8 cellular contexts compared by ENCODE assay signal in genomic region chr2:89246620-89247019, GRCh38.
A peak's percentile ranks its signal among the peaks of the same experiment; 100 is the strongest.
DNase-seq lines count a peak whose midpoint lies in the region; ATAC-seq and TF ChIP-seq lines count a peak whose summit lies in the region.
"Not testable (repeated sequence)": the region's sequence is repeated elsewhere in the genome, so short reads cannot be mapped to it uniquely, and the experiment has no call there.

No MANE protein-coding gene starts in this region.

- intact Hi-C loops in PC-3 (cut with micrococcal nuclease), result not testable (repeated sequence)

- not testable (repeated sequence) for H3K36me3 ChIP-seq in PC-3 (ENCODE audit: low read depth, low read length)

- CTCF ChIA-PET in PC-3 (lab: Charles Lee), result not testable (repeated sequence)

- H3K9ac ChIP-seq in PC-3 (ENCODE audit: low read length), result not testable (repeated sequence)

- not testable (repeated sequence) for H3F3A ChIP-seq in PC-3 (ENCODE audit: low read length, unreplicated experiment)

- not testable (repeated sequence) for H3K9me2 ChIP-seq in PC-3 (replicated peaks; ENCODE audit: low read length)

- not testable (repeated sequence) for H3K36me3 Mint-ChIP-seq in memory B cell; stimulated activated naive B cell treated with anti-CD40 and anti-IgM and Interleukin-4, amounts not matched to agents 10 μg/mL and 1 μg/mL and 100 μg/mL, for 72 hours

- not testable (repeated sequence) for ATAC-seq in PC-3; memory B cell (ENCODE audit: low read depth); stimulated activated naive B cell treated with anti-CD40 and anti-IgM and Interleukin-4, amounts not matched to agents 10 μg/mL and 1 μg/mL and 100 μg/mL, for 72 hours (replicated peaks)

- H3K4me3 Mint-ChIP-seq in memory B cell, result peak overlapping the region; percentile 18
- H3K4me3 Mint-ChIP-seq in stimulated activated naive B cell treated with anti-CD40 and anti-IgM and Interleukin-4, amounts not matched to agents 10 μg/mL and 1 μg/mL and 100 μg/mL, for 72 hours, result peak overlapping the region in 1 of 2 donors; percentile 12

- not testable (repeated sequence) for H3K27ac ChIP-seq in PC-3 (ENCODE audit: low read length)

- H3K4me2 ChIP-seq in PC-3 (ENCODE audit: low read length), result not testable (repeated sequence)

- POLR2A ChIA-PET in PC-3 (lab: Charles Lee; ENCODE audit: unreplicated experiment), result not testable (repeated sequence)

- H3K79me2 ChIP-seq in PC-3 (ENCODE audit: low read length), result not testable (repeated sequence)

- not testable (repeated sequence) for BruUV-seq in PC-3 (replicated peaks; lab: Mats Ljungman, UMichigan)

- not testable (repeated sequence) for H3K9me3 Mint-ChIP-seq in memory B cell; stimulated activated naive B cell treated with anti-CD40 and anti-IgM and Interleukin-4, amounts not matched to agents 10 μg/mL and 1 μg/mL and 100 μg/mL, for 72 hours

- peak; percentile 12 for DNase-seq in AG08395 (ENCODE audit: low spot score)
- peak; percentile 58 for DNase-seq in EH (ENCODE audit: low read depth)
- peak; percentile 8 for DNase-seq in HS-5 (ENCODE audit: low read depth)
- peak; percentile 6 for DNase-seq in PC-3
- peak; percentile 14 for DNase-seq in astrocyte of the spinal cord (ENCODE audit: low read depth, low spot score)
- DNase-seq in fibroblast of gingiva (ENCODE audit: low read depth), result peak; percentile 38
- not testable (repeated sequence) for DNase-seq in memory B cell (ENCODE audit: low spot score in 2 of 2); stimulated activated naive B cell treated with anti-CD40 and anti-IgM and Interleukin-4, amounts not matched to agents 10 μg/mL and 1 μg/mL and 100 μg/mL, for 72 hours

- not testable (repeated sequence) for H3K27me3 Mint-ChIP-seq in memory B cell; stimulated activated naive B cell treated with anti-CD40 and anti-IgM and Interleukin-4, amounts not matched to agents 10 μg/mL and 1 μg/mL and 100 μg/mL, for 72 hours

- not testable (repeated sequence) for H3K4me3 ChIP-seq in PC-3 (ENCODE audit: low read length); astrocyte of the spinal cord (ENCODE audit: low read depth, low read length)

- peaks cover 18% of the 10 kb centered on the region for H3K4me1 Mint-ChIP-seq in memory B cell
- H3K4me1 Mint-ChIP-seq in stimulated activated naive B cell treated with anti-CD40 and anti-IgM and Interleukin-4, amounts not matched to agents 10 μg/mL and 1 μg/mL and 100 μg/mL, for 72 hours, result peaks cover 13 to 19% of the 10 kb centered on the region in 2 donors

- H3K4me1 ChIP-seq in PC-3 (ENCODE audit: insufficient read depth, low read length), result not testable (repeated sequence)

- peak overlapping the region; percentile 68 for H3K27ac Mint-ChIP-seq in memory B cell
- H3K27ac Mint-ChIP-seq in stimulated activated naive B cell treated with anti-CD40 and anti-IgM and Interleukin-4, amounts not matched to agents 10 μg/mL and 1 μg/mL and 100 μg/mL, for 72 hours, result peak overlapping the region; percentile 37

- not testable (repeated sequence) for H3K27me3 ChIP-seq in PC-3 (ENCODE audit: low read length)

- not testable (repeated sequence) for TF ChIP-seq CTCF in PC-3 (conservative IDR thresholded peaks at IDR 0.05; ENCODE audit: low read depth, low read length); astrocyte of the spinal cord (IDR thresholded peaks at IDR 0.05; ENCODE audit: low read depth, low read length)

- not testable (repeated sequence) for H3K9me3 ChIP-seq in PC-3 (ENCODE audit: low read length)

- not testable (repeated sequence) for H4K20me1 ChIP-seq in PC-3 (ENCODE audit: low read length)

- not testable (repeated sequence) for H2AFZ ChIP-seq in PC-3 (ENCODE audit: low read length)

- in situ Hi-C loops in astrocyte of the spinal cord (cut with HindIII; ENCODE audit: low sequenced_read_pairs), result not testable (repeated sequence)
